In genomic region chr12:49945394-49946080, GRCh38 we compare ENCODE assay signal across 8 cellular contexts. TPM values are rescaled to one million over a fixed set of nuclear protein-coding genes. Genes with fewer than 3 reads are reported as not detected.
A peak's percentile ranks its signal among the peaks of the same experiment; 100 is the strongest.
DNase-seq lines count a peak whose midpoint lies in the region; ATAC-seq and TF ChIP-seq lines count a peak whose summit lies in the region.

No MANE protein-coding gene starts in this region.

- peak overlapping the region; percentile 56; the same call in 1 of the 2 replicates for H3K9ac ChIP-seq in BLaER1

- H3K4me3 ChIP-seq in BLaER1 (peak overlapping the region; percentile 60), ascending aorta (peak overlapping the region in 1 of 2 donors; percentile 47), aorta (ENCODE audit: low read length in 2 of 2) (no peak overlapping the region)

- intact Hi-C loops in ascending aorta (cut with DNase I) (loop anchor here (5.0 kb wide), 1 partner anchor 78 kb away; no protein-coding TSS in a partner anchor), aorta (cut with DNase I) (no loop called here)

- WGBS in aorta, 2 donors = 8 to 14% methylated on average over 28 of the region's 28 CpGs

- no peak overlapping the region for H3K27ac ChIP-seq in BLaER1
- H3K27ac ChIP-seq in ascending aorta = no peak overlapping the region
- no peak overlapping the region for H3K27ac ChIP-seq in aorta (ENCODE audit: low read depth in 1 of 2, low read length in 2 of 2)

- peak; percentile 67 for ATAC-seq in GM19395 (IDR thresholded peaks at IDR 0.05; ENCODE audit: unreplicated experiment)
- peak; percentile 87 for ATAC-seq in aorta (ENCODE audit: low FRiP score)

- H4K20me1 ChIP-seq in BLaER1 = no peaks in the 10 kb centered on the region

- H3K27me3 ChIP-seq in BLaER1 (no peaks in the 10 kb centered on the region), ascending aorta (no peaks in the 10 kb centered on the region), aorta (ENCODE audit: control insufficient read depth in 1 of 2, insufficient read depth in 2 of 2, low read length in 1 of 2) (no peaks in the 10 kb centered on the region)

- H3K36me3 ChIP-seq in BLaER1 (no peaks in the 10 kb centered on the region), ascending aorta (no peaks in the 10 kb centered on the region), aorta (ENCODE audit: control insufficient read depth in 1 of 2, insufficient read depth in 2 of 2, low read length in 1 of 2) (no peaks in the 10 kb centered on the region)

- DNase-seq in Kasumi-1 (lab: John Stamatoyannopoulos, UW) (peak; percentile 80 to 85), T-helper 22 cell (ENCODE audit: low read depth) (peak; percentile 56), ascending aorta (ENCODE audit: low spot score in 2 of 2) (peak; percentile 33 to 86), hippocampal formation (lab: John Stamatoyannopoulos, UW) (peak; percentile 56 to 76), retina (peak; percentile 93), aorta (peak; percentile 87 to 96)

- H3K4me2 ChIP-seq in BLaER1 = peak overlapping the region; percentile 82

- TF ChIP-seq CTCF in ascending aorta (IDR thresholded peaks at IDR 0.05) = peak; percentile 73 to 95 (median 83)

- H3K4me1 ChIP-seq in BLaER1 (peaks cover 42% of the 10 kb centered on the region), ascending aorta (no peaks in the 10 kb centered on the region), aorta (ENCODE audit: control insufficient read depth in 1 of 2, insufficient read depth in 2 of 2, low read length in 2 of 2) (no peaks in the 10 kb centered on the region)

- H3K9me3 ChIP-seq in BLaER1 (no peaks in the 10 kb centered on the region), ascending aorta (no peaks in the 10 kb centered on the region), aorta (ENCODE audit: control insufficient read depth, low read length) (no peaks in the 10 kb centered on the region)

RNA-seq across cellular contexts. Expression of gene AQP2, which starts 5.0 kb away (rescaled TPM):
- total RNA-seq in ascending aorta (not detected), aorta (under 1 TPM in 1 of 2 donors, not detected in 1; 0.21 TPM)
- polyA plus RNA-seq in aorta = not detected

RNA-seq across cellular contexts. Expression of gene AQP5, which starts 16.1 kb away (rescaled TPM):
- not detected for total RNA-seq in ascending aorta
- 1 to 10 TPM in 1 of 2 donors, not detected in 1; 1.2 TPM for total RNA-seq in aorta
- under 1 TPM in 1 of 2 donors, not detected in 1; 0.08 TPM for polyA plus RNA-seq in aorta

RNA-seq across cellular contexts. Expression of gene AQP6, which starts 27.2 kb away (rescaled TPM):
- total RNA-seq in ascending aorta (not detected), aorta (under 1 TPM in 1 of 2 donors, not detected in 1; 0.39 TPM)
- polyA plus RNA-seq in aorta = not detected

RNA-seq across cellular contexts. Expression of gene FAIM2, which starts 41.8 kb away (rescaled TPM):
- total RNA-seq in ascending aorta (0.75 TPM), aorta (10 to 100 TPM in 1 of 2 donors, under 1 TPM in 1; 0.58 to 16.4 TPM)
- polyA plus RNA-seq in aorta = under 1 TPM in 1 of 2 donors, not detected in 1; 0.05 TPM
